7 cellular contexts compared by ENCODE assay signal in genomic region chr17:27323538-27324212, GRCh38. TPM values are rescaled to one million over a fixed set of nuclear protein-coding genes. Genes with fewer than 3 reads are reported as not detected.
DNase-seq lines count a peak whose midpoint lies in the region; ATAC-seq and TF ChIP-seq lines count a peak whose summit lies in the region.

No MANE protein-coding gene starts in this region.

- TF ChIP-seq CTCF in GM13976 (IDR thresholded peaks at IDR 0.05; ENCODE audit: borderline replicate concordance, control extremely low read depth, extremely low read depth, insufficient read depth, missing control alignments) (no peak), GM10248 (IDR thresholded peaks at IDR 0.05; ENCODE audit: control extremely low read depth, extremely low read depth, low read depth, missing control alignments) (no peak)

- no peaks in the 10 kb centered on the region for H3K9me3 ChIP-seq in adipocyte (ENCODE audit: control insufficient read depth, low read length)

- peak; percentile 73 for ATAC-seq in left ventricle myocardium superior

- in situ Hi-C loops in GM13976 (cut with MboI; ENCODE audit: low sequenced_read_pairs, unreplicated experiment), result no loop called here

- H3K27me3 ChIP-seq in adipocyte (replicated peaks; ENCODE audit: control insufficient read depth, insufficient read depth, low read length), result no peaks in the 10 kb centered on the region

- peaks cover 24% of the 10 kb centered on the region for H3K4me1 ChIP-seq in adipocyte (ENCODE audit: control insufficient read depth, insufficient read depth, low read length)

- intact Hi-C loops in left ventricle myocardium superior (cut with micrococcal nuclease), result no loop called here

- DNase-seq in HS-27A (ENCODE audit: low read depth) (peak; percentile 9), adipocyte (ENCODE audit: low read depth) (peak; percentile 65), left ventricle myocardium superior (peak; percentile 83), stromal cell of bone marrow (ENCODE audit: low read depth) (peak; percentile 49), GM13976 (ENCODE audit: low spot score) (no peak), GM10248 (ENCODE audit: extremely low spot score) (no peak), mesenteric fat pad (ENCODE audit: low spot score) (no peak)

- CTCF ChIA-PET in GM10248 (lab: Yijun Ruan, JAX), result interaction anchor here (1.3 to 2.4 kb wide), 3 partner anchors 10 to 87 kb away, joined by 3 to 5 read pairs (median 3); no protein-coding TSS in a partner anchor

- no peak overlapping the region for H3K4me3 ChIP-seq in adipocyte (ENCODE audit: low read length)

- POLR2A ChIA-PET in GM10248 (lab: Yijun Ruan, JAX), result interaction anchor here (0.5 to 1.1 kb wide), 3 partner anchors 10 to 88 kb away, joined by 3 read pairs; no protein-coding TSS in a partner anchor

- peaks cover under 1% of the 10 kb centered on the region for H3K36me3 ChIP-seq in adipocyte (ENCODE audit: control insufficient read depth, insufficient read depth, low read length, severe bottlenecking)

- H3K9ac ChIP-seq in adipocyte (ENCODE audit: low read length), result peak overlapping the region; percentile 39

RNA-seq across cellular contexts. Expression of gene WSB1, which starts 29.8 kb away (rescaled TPM):
- total RNA-seq in left ventricle myocardium superior, result 47.9 TPM
- total RNA-seq in mesenteric fat pad, result 160 TPM

Comparison
In these comparisons a context has a peak if more than half of its experiments do, and no peak if none do; other contexts are left out.
1. DNase-seq: peak in HS-27A (single experiment), adipocyte (single experiment), left ventricle myocardium superior (single experiment) and stromal cell of bone marrow (single experiment); none in GM13976 (single experiment), GM10248 (single experiment) and mesenteric fat pad (single experiment).